In genomic region chr10:99784025-99784730, GRCh38 we compare ENCODE assay signal across 13 cellular contexts. TPM values are rescaled to one million over a fixed set of nuclear protein-coding genes. Genes with fewer than 3 reads are reported as not detected.
DNase-seq lines count a peak whose midpoint lies in the region; ATAC-seq and TF ChIP-seq lines count a peak whose summit lies in the region.
"Had no signal": no experiment of that assay in that cellular context is flagged by ENCODE, and none has a peak within 500 bp of the region (broad histone marks: within the 10 kb centered on the region; RNA-seq: fewer than 3 reads in every experiment).

No MANE protein-coding gene starts in this region.

- no peaks in the 10 kb centered on the region for H3K9me3 ChIP-seq in osteoblast (ENCODE audit: low read depth, low read length)
- H3K9me3 ChIP-seq: esophagus muscularis mucosa had no signal

- peaks cover 45% of the 10 kb centered on the region for H3K4me1 ChIP-seq in osteoblast (ENCODE audit: insufficient read depth, low read length)

- H3K27ac ChIP-seq in osteoblast (ENCODE audit: low read depth, low read length) = peak overlapping the region; percentile 59

- no peaks in the 10 kb centered on the region for H3K27me3 ChIP-seq in osteoblast (ENCODE audit: insufficient read depth, low read length)
- H3K27me3 ChIP-seq: esophagus muscularis mucosa had no signal

- ATAC-seq in GM21717 (IDR thresholded peaks at IDR 0.05; ENCODE audit: unreplicated experiment) (no peak), GM18502 (IDR thresholded peaks at IDR 0.05; ENCODE audit: poor library complexity, unreplicated experiment) (no peak)
- ATAC-seq: activated CD4-positive, alpha-beta T cell treated with anti-CD3 and anti-CD28 coated beads for 36 hours had no signal

- TF ChIP-seq CTCF in AG10803 (conservative IDR thresholded peaks at IDR 0.05; ENCODE audit: low read length) (no peak), epithelial cell of esophagus (IDR thresholded peaks at IDR 0.05; ENCODE audit: insufficient read depth, low read depth, low read length, missing control alignments) (no peak), osteoblast (IDR thresholded peaks at IDR 0.05; ENCODE audit: extremely low read depth, low read depth, low read length) (no peak)

- H4K20me1 ChIP-seq in osteoblast (ENCODE audit: insufficient read depth, low read length) = no peaks in the 10 kb centered on the region

- H3K79me2 ChIP-seq in osteoblast (ENCODE audit: insufficient read depth, low read length) = no peaks in the 10 kb centered on the region

- H2AFZ ChIP-seq in osteoblast (ENCODE audit: low read length) = peak overlapping the region; percentile 2

- H3K4me3 ChIP-seq in AG10803 (ENCODE audit: low read length) (no peak overlapping the region), epithelial cell of esophagus (ENCODE audit: low read length) (no peak overlapping the region), osteoblast (ENCODE audit: insufficient read depth, low read length) (no peak overlapping the region)
- H3K4me3 ChIP-seq: esophagus muscularis mucosa had no signal

- peak overlapping the region; percentile 9 for H3K4me2 ChIP-seq in osteoblast (ENCODE audit: insufficient read depth, low read length)

- DNase-seq in AG10803 (ENCODE audit: low read depth) = peak; percentile 79
- DNase-seq in OCI-M1 (lab: John Stamatoyannopoulos, UW) = peak; percentile 13
- peak; percentile 51 for DNase-seq in epithelial cell of esophagus (ENCODE audit: low read depth)
- DNase-seq in osteoblast (ENCODE audit: insufficient read length, low spot score, missing footprints) = peak; percentile 37
- DNase-seq in NCI-H526 (lab: John Stamatoyannopoulos, UW) = no peak
- DNase-seq in posterior vena cava (ENCODE audit: low spot score) = no peak
- DNase-seq: activated CD4-positive, alpha-beta T cell treated with anti-CD3 and anti-CD28 coated beads for 36 hours; activated naive CD4-positive, alpha-beta T cell treated with anti-CD3 and anti-CD28 coated beads, Interleukin-2, amount 10 ng/mL, durations not matched to agents 7 days and 5 days; NCI-H1105; stimulated activated CD4-positive, alpha-beta T cell treated with anti-CD3 and anti-CD28 coated beads, Interleukin-15, amount 100 ng/mL, for 24 hours had no signal

- H3K36me3 ChIP-seq in osteoblast (ENCODE audit: insufficient read depth, low read length) = no peaks in the 10 kb centered on the region
- H3K36me3 ChIP-seq: esophagus muscularis mucosa had no signal

- intact Hi-C loops in posterior vena cava (cut with DNase I) = no loop called here

RNA-seq across cellular contexts. Expression of gene ABCC2, which starts 1.7 kb away (rescaled TPM):
- total RNA-seq in osteoblast = 1.5 and 1.8 TPM in 2 replicates
- total RNA-seq in posterior vena cava = 1 to 10 TPM; 2.1 to 3.3 TPM

RNA-seq across cellular contexts. Expression of gene CUTC, which starts 52.1 kb away (rescaled TPM):
- total RNA-seq in osteoblast (11.8 and 13.8 TPM in 2 replicates), posterior vena cava (10 to 100 TPM; 22.6 to 25.7 TPM)

RNA-seq across cellular contexts. Expression of gene COX15, which starts 52.3 kb away (rescaled TPM):
- total RNA-seq in osteoblast (34.5 and 36.9 TPM in 2 replicates), posterior vena cava (10 to 100 TPM; 17.6 to 24.3 TPM)

Comparison
In these comparisons a context has a peak if more than half of its experiments do, and no peak if none do; other contexts are left out.
1. DNase-seq: peak in AG10803 (single experiment), OCI-M1 (single experiment), epithelial cell of esophagus (single experiment) and osteoblast (single experiment); none in NCI-H526 (0 of 2) and posterior vena cava (single experiment).